Comparison of ENCODE assay signal across 10 cellular contexts in genomic region chr1:235090406-235091069, GRCh38. TPM values are rescaled to one million over a fixed set of nuclear protein-coding genes. Genes with fewer than 3 reads are reported as not detected.
DNase-seq lines count a peak whose midpoint lies in the region; ATAC-seq and TF ChIP-seq lines count a peak whose summit lies in the region.
"Had no signal": no experiment of that assay in that cellular context is flagged by ENCODE, and none has a peak within 500 bp of the region (broad histone marks: within the 10 kb centered on the region; RNA-seq: fewer than 3 reads in every experiment).

No MANE protein-coding gene starts in this region.

- 70 to 73% methylated on average over 17 to 20 of the region's 20 CpGs for WGBS in upper lobe of left lung, 2 donors

- DNase-seq in astrocyte of the cerebellum (ENCODE audit: low read depth) (peak; percentile 72), iris pigment epithelial cell (ENCODE audit: low read depth) (peak; percentile 15), retinal pigment epithelial cell (ENCODE audit: low read depth) (no peak), upper lobe of left lung (no peak)
- DNase-seq: heart left ventricle had no signal

- TF ChIP-seq RAD21 in Ishikawa (IDR thresholded peaks at IDR 0.05; ENCODE audit: low read depth): no peak; the same call in 1 of the 2 replicates

- H3K36me3 ChIP-seq in upper lobe of left lung: no peaks in the 10 kb centered on the region
- H3K36me3 ChIP-seq: heart left ventricle, uterus had no signal

- no peak overlapping the region for H3K27ac ChIP-seq in upper lobe of left lung
- H3K27ac ChIP-seq: heart left ventricle had no signal

- no peaks in the 10 kb centered on the region for H3K9me3 ChIP-seq in upper lobe of left lung
- H3K9me3 ChIP-seq: heart left ventricle, uterus had no signal

- H3K4me3 ChIP-seq in astrocyte of the cerebellum (ENCODE audit: low read depth, low read length) (no peak overlapping the region), retinal pigment epithelial cell (ENCODE audit: low read length) (peak overlapping the region; percentile 7), upper lobe of left lung (no peak overlapping the region)
- H3K4me3 ChIP-seq: heart left ventricle, uterus had no signal

- TF ChIP-seq CTCF in astrocyte of the cerebellum (IDR thresholded peaks at IDR 0.05; ENCODE audit: low read depth, low read length, missing control alignments): peak; percentile 29
- TF ChIP-seq CTCF in retinal pigment epithelial cell (conservative IDR thresholded peaks at IDR 0.05; ENCODE audit: low read depth, low read length): peak; percentile 45
- no peak for TF ChIP-seq CTCF in upper lobe of left lung (IDR thresholded peaks at IDR 0.05)

- TF ChIP-seq POLR2A in upper lobe of left lung (IDR thresholded peaks at IDR 0.05) (no peak), GM18505 (IDR thresholded peaks at IDR 0.05; ENCODE audit: borderline replicate concordance, extremely low read depth, insufficient read depth, insufficient read length) (no peak)

- no peaks in the 10 kb centered on the region for H3K27me3 ChIP-seq in upper lobe of left lung
- H3K27me3 ChIP-seq: heart left ventricle, uterus had no signal

- in situ Hi-C loops in astrocyte of the cerebellum (cut with HindIII; ENCODE audit: low sequenced_read_pairs): loop anchor here (10.0 kb wide), 1 partner anchor 606 kb away; no protein-coding TSS in a partner anchor

- ATAC-seq in GM19328 (IDR thresholded peaks at IDR 0.05; ENCODE audit: unreplicated experiment): no peak
- no peak for ATAC-seq in upper lobe of left lung (ENCODE audit: low FRiP score in 2 of 2)
- no peak for ATAC-seq in GM18505 (IDR thresholded peaks at IDR 0.05; ENCODE audit: unreplicated experiment)
- no peak for ATAC-seq in esophagus mucosa
- ATAC-seq: heart left ventricle had no signal

- H3K4me1 ChIP-seq in upper lobe of left lung: peaks cover 4 to 12% (median 10%) of the 10 kb centered on the region in 4 donors
- H3K4me1 ChIP-seq: uterus had no signal

- peak; percentile 66; the same call in 1 of the 2 replicates for TF ChIP-seq EP300 in Ishikawa (IDR thresholded peaks at IDR 0.05; ENCODE audit: borderline replicate concordance)
- TF ChIP-seq EP300 in upper lobe of left lung (IDR thresholded peaks at IDR 0.05): no peak

TF ChIP-seq in Ishikawa, 13 proteins besides CTCF, POLR2A, EP300 and RAD21:
- peak; percentile 74 for TF ChIP-seq TCF12 (IDR thresholded peaks at IDR 0.05; ENCODE audit: low read depth)
- TF ChIP-seq TEAD4 (IDR thresholded peaks at IDR 0.05): peak; percentile 94
- TF ChIP-seq, protein P1, sequence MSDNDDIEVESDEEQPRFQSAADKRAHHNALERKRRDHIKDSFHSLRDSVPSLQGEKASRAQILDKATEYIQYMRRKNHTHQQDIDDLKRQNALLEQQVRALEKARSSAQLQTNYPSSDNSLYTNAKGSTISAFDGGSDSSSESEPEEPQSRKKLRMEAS (IDR thresholded peaks at IDR 0.05): peak; percentile 66
- TF ChIP-seq, protein P2, sequence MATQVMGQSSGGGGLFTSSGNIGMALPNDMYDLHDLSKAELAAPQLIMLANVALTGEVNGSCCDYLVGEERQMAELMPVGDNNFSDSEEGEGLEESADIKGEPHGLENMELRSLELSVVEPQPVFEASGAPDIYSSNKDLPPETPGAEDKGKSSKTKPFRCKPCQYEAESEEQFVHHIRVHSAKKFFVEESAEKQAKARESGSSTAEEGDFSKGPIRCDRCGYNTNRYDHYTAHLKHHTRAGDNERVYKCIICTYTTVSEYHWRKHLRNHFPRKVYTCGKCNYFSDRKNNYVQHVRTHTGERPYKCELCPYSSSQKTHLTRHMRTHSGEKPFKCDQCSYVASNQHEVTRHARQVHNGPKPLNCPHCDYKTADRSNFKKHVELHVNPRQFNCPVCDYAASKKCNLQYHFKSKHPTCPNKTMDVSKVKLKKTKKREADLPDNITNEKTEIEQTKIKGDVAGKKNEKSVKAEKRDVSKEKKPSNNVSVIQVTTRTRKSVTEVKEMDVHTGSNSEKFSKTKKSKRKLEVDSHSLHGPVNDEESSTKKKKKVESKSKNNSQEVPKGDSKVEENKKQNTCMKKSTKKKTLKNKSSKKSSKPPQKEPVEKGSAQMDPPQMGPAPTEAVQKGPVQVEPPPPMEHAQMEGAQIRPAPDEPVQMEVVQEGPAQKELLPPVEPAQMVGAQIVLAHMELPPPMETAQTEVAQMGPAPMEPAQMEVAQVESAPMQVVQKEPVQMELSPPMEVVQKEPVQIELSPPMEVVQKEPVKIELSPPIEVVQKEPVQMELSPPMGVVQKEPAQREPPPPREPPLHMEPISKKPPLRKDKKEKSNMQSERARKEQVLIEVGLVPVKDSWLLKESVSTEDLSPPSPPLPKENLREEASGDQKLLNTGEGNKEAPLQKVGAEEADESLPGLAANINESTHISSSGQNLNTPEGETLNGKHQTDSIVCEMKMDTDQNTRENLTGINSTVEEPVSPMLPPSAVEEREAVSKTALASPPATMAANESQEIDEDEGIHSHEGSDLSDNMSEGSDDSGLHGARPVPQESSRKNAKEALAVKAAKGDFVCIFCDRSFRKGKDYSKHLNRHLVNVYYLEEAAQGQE (IDR thresholded peaks at IDR 0.05; ENCODE audit: low read depth): no peak
- TF ChIP-seq YY1 (IDR thresholded peaks at IDR 0.05; ENCODE audit: low read depth): 0 out of 2 replicates have a peak, but pooled peaks have one; percentile 44

RNA-seq across cellular contexts. Expression of gene TOMM20, which starts 38.1 kb away (rescaled TPM):
- total RNA-seq in upper lobe of left lung (100 to 1,000 TPM in 2 of 6 donors, 10 to 100 TPM in 4; 37.6 to 124 (median 89.8) TPM), esophagus mucosa (102 TPM)

Comparison
In these comparisons a context has a peak if more than half of its experiments do, and no peak if none do; other contexts are left out.
1. DNase-seq: peak in astrocyte of the cerebellum (single experiment) and iris pigment epithelial cell (single experiment); none in retinal pigment epithelial cell (single experiment) and upper lobe of left lung (0 of 2).
2. CTCF ChIP-seq: peak in astrocyte of the cerebellum (single experiment) and retinal pigment epithelial cell (single experiment); none in upper lobe of left lung (0 of 6).